Comparison of ENCODE assay signal across 2 cellular contexts in the genomic region with DNA sequence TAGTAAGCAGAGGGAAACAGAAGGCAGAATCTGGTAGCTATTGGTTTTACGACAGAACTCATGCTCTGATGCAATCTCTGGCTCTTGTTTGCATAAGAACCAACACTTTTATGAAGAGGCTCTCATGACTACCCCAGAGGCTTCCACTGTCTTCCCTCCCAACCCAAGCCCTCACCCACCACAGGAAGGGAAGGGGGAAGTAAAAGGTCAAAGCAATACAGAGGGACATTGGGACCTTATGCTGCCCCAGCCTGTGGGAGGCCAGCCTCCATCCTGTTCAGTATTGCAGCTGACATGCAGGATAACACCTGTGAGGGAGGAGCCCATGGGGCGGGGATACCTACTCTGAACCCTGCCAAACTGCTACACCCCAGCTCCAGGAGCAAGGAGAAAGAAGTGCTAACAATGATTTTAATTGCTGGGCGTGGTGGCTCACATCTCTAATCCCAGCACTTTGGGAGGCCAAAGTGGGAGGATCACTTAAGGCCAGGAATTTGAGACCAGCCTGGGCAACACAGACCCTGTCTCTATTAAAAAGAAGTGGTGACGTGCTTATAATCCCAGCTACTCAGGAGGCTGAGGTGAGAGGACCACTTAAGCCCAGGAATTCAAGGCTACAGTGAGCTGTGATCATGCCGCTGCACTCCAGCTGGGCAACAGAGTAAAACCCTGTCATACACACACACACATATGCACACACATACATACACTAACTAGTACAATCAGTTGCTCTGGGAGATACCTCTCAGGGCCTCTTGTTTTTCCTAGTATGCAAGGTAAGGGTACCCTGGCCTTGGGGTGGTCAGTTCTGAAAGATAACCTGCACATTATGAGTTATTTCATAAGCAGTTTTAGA.
A peak's percentile ranks its signal among the peaks of the same experiment; 100 is the strongest.
TF ChIP-seq lines count a peak whose summit lies in the region.

No MANE protein-coding gene starts in this region.

TF ChIP-seq in IMR-90, 13 proteins besides CTCF, POLR2A, EP300 and RAD21:
- TF ChIP-seq CEBPB (IDR thresholded peaks at IDR 0.05; ENCODE audit: low read depth, low read length) (peak; percentile 72), BHLHE40 (IDR thresholded peaks at IDR 0.05; ENCODE audit: low read depth, low read length) (no peak)

TF ChIP-seq in HepG2, 621 proteins besides CTCF, POLR2A, EP300 and RAD21 (continues in another document):
- TF ChIP-seq SMC3 (IDR thresholded peaks at IDR 0.05; ENCODE audit: low read length) = no peak; the same call in 1 of the 2 replicates
- TF ChIP-seq ZFP62 (CRISPR knock-in tag; IDR thresholded peaks at IDR 0.05) = no peak
- no peak for TF ChIP-seq ZBTB3 (CRISPR knock-in tag; IDR thresholded peaks at IDR 0.05; ENCODE audit: borderline replicate concordance, low read depth)
- TF ChIP-seq, protein P1, sequence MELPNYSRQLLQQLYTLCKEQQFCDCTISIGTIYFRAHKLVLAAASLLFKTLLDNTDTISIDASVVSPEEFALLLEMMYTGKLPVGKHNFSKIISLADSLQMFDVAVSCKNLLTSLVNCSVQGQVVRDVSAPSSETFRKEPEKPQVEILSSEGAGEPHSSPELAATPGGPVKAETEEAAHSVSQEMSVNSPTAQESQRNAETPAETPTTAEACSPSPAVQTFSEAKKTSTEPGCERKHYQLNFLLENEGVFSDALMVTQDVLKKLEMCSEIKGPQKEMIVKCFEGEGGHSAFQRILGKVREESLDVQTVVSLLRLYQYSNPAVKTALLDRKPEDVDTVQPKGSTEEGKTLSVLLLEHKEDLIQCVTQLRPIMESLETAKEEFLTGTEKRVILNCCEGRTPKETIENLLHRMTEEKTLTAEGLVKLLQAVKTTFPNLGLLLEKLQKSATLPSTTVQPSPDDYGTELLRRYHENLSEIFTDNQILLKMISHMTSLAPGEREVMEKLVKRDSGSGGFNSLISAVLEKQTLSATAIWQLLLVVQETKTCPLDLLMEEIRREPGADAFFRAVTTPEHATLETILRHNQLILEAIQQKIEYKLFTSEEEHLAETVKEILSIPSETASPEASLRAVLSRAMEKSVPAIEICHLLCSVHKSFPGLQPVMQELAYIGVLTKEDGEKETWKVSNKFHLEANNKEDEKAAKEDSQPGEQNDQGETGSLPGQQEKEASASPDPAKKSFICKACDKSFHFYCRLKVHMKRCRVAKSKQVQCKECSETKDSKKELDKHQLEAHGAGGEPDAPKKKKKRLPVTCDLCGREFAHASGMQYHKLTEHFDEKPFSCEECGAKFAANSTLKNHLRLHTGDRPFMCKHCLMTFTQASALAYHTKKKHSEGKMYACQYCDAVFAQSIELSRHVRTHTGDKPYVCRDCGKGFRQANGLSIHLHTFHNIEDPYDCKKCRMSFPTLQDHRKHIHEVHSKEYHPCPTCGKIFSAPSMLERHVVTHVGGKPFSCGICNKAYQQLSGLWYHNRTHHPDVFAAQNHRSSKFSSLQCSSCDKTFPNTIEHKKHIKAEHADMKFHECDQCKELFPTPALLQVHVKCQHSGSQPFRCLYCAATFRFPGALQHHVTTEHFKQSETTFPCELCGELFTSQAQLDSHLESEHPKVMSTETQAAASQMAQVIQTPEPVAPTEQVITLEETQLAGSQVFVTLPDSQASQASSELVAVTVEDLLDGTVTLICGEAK (IDR thresholded peaks at IDR 0.05) = no peak
- TF ChIP-seq, protein P1 (CRISPR knock-in tag; IDR thresholded peaks at IDR 0.05) = no peak
- TF ChIP-seq ZFP36L2 (CRISPR knock-in tag; IDR thresholded peaks at IDR 0.05) = no peak
- no peak for TF ChIP-seq GABPA (IDR thresholded peaks at IDR 0.05; ENCODE audit: low read depth, low read length)
- no peak for TF ChIP-seq GABPA (CRISPR knock-in tag; IDR thresholded peaks at IDR 0.05; ENCODE audit: low read depth)
- no peak for TF ChIP-seq ZNF549 (CRISPR knock-in tag; IDR thresholded peaks at IDR 0.05)
- TF ChIP-seq, protein P2, sequence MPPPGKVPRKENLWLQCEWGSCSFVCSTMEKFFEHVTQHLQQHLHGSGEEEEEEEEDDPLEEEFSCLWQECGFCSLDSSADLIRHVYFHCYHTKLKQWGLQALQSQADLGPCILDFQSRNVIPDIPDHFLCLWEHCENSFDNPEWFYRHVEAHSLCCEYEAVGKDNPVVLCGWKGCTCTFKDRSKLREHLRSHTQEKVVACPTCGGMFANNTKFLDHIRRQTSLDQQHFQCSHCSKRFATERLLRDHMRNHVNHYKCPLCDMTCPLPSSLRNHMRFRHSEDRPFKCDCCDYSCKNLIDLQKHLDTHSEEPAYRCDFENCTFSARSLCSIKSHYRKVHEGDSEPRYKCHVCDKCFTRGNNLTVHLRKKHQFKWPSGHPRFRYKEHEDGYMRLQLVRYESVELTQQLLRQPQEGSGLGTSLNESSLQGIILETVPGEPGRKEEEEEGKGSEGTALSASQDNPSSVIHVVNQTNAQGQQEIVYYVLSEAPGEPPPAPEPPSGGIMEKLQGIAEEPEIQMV (CRISPR knock-in tag; IDR thresholded peaks at IDR 0.05; ENCODE audit: low read depth) = no peak
- TF ChIP-seq ZNF781 (CRISPR knock-in tag; IDR thresholded peaks at IDR 0.05; ENCODE audit: borderline replicate concordance, not compliant biosample characterization) = no peak
- no peak for TF ChIP-seq ZNF251 (CRISPR knock-in tag; IDR thresholded peaks at IDR 0.05)
- TF ChIP-seq, protein P3, sequence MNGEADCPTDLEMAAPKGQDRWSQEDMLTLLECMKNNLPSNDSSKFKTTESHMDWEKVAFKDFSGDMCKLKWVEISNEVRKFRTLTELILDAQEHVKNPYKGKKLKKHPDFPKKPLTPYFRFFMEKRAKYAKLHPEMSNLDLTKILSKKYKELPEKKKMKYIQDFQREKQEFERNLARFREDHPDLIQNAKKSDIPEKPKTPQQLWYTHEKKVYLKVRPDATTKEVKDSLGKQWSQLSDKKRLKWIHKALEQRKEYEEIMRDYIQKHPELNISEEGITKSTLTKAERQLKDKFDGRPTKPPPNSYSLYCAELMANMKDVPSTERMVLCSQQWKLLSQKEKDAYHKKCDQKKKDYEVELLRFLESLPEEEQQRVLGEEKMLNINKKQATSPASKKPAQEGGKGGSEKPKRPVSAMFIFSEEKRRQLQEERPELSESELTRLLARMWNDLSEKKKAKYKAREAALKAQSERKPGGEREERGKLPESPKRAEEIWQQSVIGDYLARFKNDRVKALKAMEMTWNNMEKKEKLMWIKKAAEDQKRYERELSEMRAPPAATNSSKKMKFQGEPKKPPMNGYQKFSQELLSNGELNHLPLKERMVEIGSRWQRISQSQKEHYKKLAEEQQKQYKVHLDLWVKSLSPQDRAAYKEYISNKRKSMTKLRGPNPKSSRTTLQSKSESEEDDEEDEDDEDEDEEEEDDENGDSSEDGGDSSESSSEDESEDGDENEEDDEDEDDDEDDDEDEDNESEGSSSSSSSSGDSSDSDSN (CRISPR knock-in tag; IDR thresholded peaks at IDR 0.05) = no peak; the same call in 1 of the 2 replicates
- peak; percentile 53; the same call in 1 of the 2 replicates for TF ChIP-seq SOX5 (CRISPR knock-in tag; IDR thresholded peaks at IDR 0.05; ENCODE audit: borderline replicate concordance)
- TF ChIP-seq ZNF468 (CRISPR knock-in tag; IDR thresholded peaks at IDR 0.05) = no peak
- TF ChIP-seq NCOA5 (CRISPR knock-in tag; IDR thresholded peaks at IDR 0.05) = no peak
- no peak; the same call in 1 of the 2 replicates for TF ChIP-seq SAP130 (CRISPR knock-in tag; IDR thresholded peaks at IDR 0.05; ENCODE audit: low read depth)
- no peak for TF ChIP-seq EZH2 (conservative IDR thresholded peaks at IDR 0.05; ENCODE audit: low read depth, low read length)
- TF ChIP-seq FOXK1 (CRISPR knock-in tag; IDR thresholded peaks at IDR 0.05; ENCODE audit: borderline replicate concordance, low read depth) = peak; percentile 45; the same call in 1 of the 2 replicates
- TF ChIP-seq HMGA1 (CRISPR knock-in tag; conservative IDR thresholded peaks at IDR 0.05) = no peak
- TF ChIP-seq ZNF282 (IDR thresholded peaks at IDR 0.05; ENCODE audit: partially characterized antibody) = no peak
- 0 out of 2 replicates have a peak, but pooled peaks have one; percentile 27 for TF ChIP-seq KDM3A (CRISPR knock-in tag; IDR thresholded peaks at IDR 0.05; ENCODE audit: low read depth)
- no peak for TF ChIP-seq ZNF501 (CRISPR knock-in tag; IDR thresholded peaks at IDR 0.05)
- no peak for TF ChIP-seq KDM5A (IDR thresholded peaks at IDR 0.05; ENCODE audit: borderline replicate concordance, low read length)
- TF ChIP-seq MTF2 (CRISPR knock-in tag; IDR thresholded peaks at IDR 0.05; ENCODE audit: borderline replicate concordance) = no peak
- no peak for TF ChIP-seq XRCC5 (optimal IDR thresholded peaks at IDR 0.05; ENCODE audit: low read length)
- TF ChIP-seq ZNF17 (CRISPR knock-in tag; IDR thresholded peaks at IDR 0.05) = no peak
- TF ChIP-seq NR2F2 (IDR thresholded peaks at IDR 0.05; ENCODE audit: borderline replicate concordance, low read depth) = peak; percentile 59; the same call in 1 of the 2 replicates
- no peak for TF ChIP-seq RFXANK (CRISPR knock-in tag; IDR thresholded peaks at IDR 0.05)
- no peak for TF ChIP-seq ZNF777 (CRISPR knock-in tag; IDR thresholded peaks at IDR 0.05)
- no peak for TF ChIP-seq LCORL (IDR thresholded peaks at IDR 0.05)
- TF ChIP-seq LCORL (CRISPR knock-in tag; IDR thresholded peaks at IDR 0.05) = 0 out of 2 replicates have a peak, but pooled peaks have one; percentile 36
- TF ChIP-seq, protein P4, sequence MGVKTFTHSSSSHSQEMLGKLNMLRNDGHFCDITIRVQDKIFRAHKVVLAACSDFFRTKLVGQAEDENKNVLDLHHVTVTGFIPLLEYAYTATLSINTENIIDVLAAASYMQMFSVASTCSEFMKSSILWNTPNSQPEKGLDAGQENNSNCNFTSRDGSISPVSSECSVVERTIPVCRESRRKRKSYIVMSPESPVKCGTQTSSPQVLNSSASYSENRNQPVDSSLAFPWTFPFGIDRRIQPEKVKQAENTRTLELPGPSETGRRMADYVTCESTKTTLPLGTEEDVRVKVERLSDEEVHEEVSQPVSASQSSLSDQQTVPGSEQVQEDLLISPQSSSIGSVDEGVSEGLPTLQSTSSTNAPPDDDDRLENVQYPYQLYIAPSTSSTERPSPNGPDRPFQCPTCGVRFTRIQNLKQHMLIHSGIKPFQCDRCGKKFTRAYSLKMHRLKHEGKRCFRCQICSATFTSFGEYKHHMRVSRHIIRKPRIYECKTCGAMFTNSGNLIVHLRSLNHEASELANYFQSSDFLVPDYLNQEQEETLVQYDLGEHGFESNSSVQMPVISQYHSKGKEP (CRISPR knock-in tag; IDR thresholded peaks at IDR 0.05) = no peak
- no peak for TF ChIP-seq MATR3 (CRISPR knock-in tag; IDR thresholded peaks at IDR 0.05)
- no peak for TF ChIP-seq SYNCRIP (IDR thresholded peaks at IDR 0.05; ENCODE audit: insufficient read depth, low read depth, low read length)
- TF ChIP-seq RXRA (CRISPR knock-in tag; IDR thresholded peaks at IDR 0.05) = peak; percentile 41; the same call in 1 of the 2 replicates
- TF ChIP-seq MTF1 (CRISPR knock-in tag; IDR thresholded peaks at IDR 0.05) = no peak
- TF ChIP-seq ZNF224 (CRISPR knock-in tag; IDR thresholded peaks at IDR 0.05) = no peak
- TF ChIP-seq, protein P5, sequence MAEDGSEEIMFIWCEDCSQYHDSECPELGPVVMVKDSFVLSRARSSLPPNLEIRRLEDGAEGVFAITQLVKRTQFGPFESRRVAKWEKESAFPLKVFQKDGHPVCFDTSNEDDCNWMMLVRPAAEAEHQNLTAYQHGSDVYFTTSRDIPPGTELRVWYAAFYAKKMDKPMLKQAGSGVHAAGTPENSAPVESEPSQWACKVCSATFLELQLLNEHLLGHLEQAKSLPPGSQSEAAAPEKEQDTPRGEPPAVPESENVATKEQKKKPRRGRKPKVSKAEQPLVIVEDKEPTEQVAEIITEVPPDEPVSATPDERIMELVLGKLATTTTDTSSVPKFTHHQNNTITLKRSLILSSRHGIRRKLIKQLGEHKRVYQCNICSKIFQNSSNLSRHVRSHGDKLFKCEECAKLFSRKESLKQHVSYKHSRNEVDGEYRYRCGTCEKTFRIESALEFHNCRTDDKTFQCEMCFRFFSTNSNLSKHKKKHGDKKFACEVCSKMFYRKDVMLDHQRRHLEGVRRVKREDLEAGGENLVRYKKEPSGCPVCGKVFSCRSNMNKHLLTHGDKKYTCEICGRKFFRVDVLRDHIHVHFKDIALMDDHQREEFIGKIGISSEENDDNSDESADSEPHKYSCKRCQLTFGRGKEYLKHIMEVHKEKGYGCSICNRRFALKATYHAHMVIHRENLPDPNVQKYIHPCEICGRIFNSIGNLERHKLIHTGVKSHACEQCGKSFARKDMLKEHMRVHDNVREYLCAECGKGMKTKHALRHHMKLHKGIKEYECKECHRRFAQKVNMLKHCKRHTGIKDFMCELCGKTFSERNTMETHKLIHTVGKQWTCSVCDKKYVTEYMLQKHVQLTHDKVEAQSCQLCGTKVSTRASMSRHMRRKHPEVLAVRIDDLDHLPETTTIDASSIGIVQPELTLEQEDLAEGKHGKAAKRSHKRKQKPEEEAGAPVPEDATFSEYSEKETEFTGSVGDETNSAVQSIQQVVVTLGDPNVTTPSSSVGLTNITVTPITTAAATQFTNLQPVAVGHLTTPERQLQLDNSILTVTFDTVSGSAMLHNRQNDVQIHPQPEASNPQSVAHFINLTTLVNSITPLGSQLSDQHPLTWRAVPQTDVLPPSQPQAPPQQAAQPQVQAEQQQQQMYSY (CRISPR knock-in tag; IDR thresholded peaks at IDR 0.05) = no peak
